Comparison of ENCODE assay signal across 20 cellular contexts in genomic region chr4:38007645-38008044, GRCh38. TPM values are rescaled to one million over a fixed set of nuclear protein-coding genes. Genes with fewer than 3 reads are reported as not detected.
DNase-seq lines count a peak whose midpoint lies in the region; ATAC-seq and TF ChIP-seq lines count a peak whose summit lies in the region.
"Had no signal": no experiment of that assay in that cellular context is flagged by ENCODE, and none has a peak within 500 bp of the region (broad histone marks: within the 10 kb centered on the region; RNA-seq: fewer than 3 reads in every experiment).

No MANE protein-coding gene starts in this region.

- H3K9me3 Mint-ChIP-seq in GM23338 (no peaks in the 10 kb centered on the region), WTC11 (no peaks in the 10 kb centered on the region), naive B cell (no peaks in the 10 kb centered on the region)
- H3K9me3 Mint-ChIP-seq: CD4-positive, CD25-positive, alpha-beta regulatory T cell had no signal

- H3K4me2 ChIP-seq in GM23338 (no peak overlapping the region), MM.1S (ENCODE audit: low read depth, low read length) (no peak overlapping the region)
- H3K4me2 ChIP-seq: A549, PC-9 had no signal

- H3K4me1 Mint-ChIP-seq in GM23338 (peaks cover 48% of the 10 kb centered on the region), WTC11 (peaks cover 47% of the 10 kb centered on the region), naive B cell (peaks cover 66 to 79% (median 66%) of the 10 kb centered on the region in 3 donors)

- ATAC-seq in GM23338, result no peak
- no peak for ATAC-seq in WTC11
- ATAC-seq in naive B cell (ENCODE audit: low read depth in 2 of 2), result no peak
- no peak for ATAC-seq in HG02571 (IDR thresholded peaks at IDR 0.05; ENCODE audit: unreplicated experiment)
- ATAC-seq: A549, K562 had no signal

- no peaks in the 10 kb centered on the region for H3K27me3 ChIP-seq in GM23338 (ENCODE audit: insufficient read depth)
- no peaks in the 10 kb centered on the region for H3K27me3 ChIP-seq in stomach smooth muscle (ENCODE audit: control insufficient read depth in 1 of 2, insufficient read depth in 2 of 2, low read length in 2 of 2)
- no peaks in the 10 kb centered on the region for H3K27me3 ChIP-seq in MM.1S (replicated peaks; ENCODE audit: insufficient read depth, low read length)
- H3K27me3 ChIP-seq: BE2C had no signal

- H3K9me3 ChIP-seq in stomach smooth muscle (ENCODE audit: control insufficient read depth in 2 of 2, low read length in 2 of 2), result no peaks in the 10 kb centered on the region
- H3K9me3 ChIP-seq in MM.1S (replicated peaks; ENCODE audit: insufficient read depth, low read length), result no peaks in the 10 kb centered on the region
- H3K9me3 ChIP-seq: A549, BE2C had no signal

- H4K20me1 ChIP-seq in GM23338 (replicated peaks; ENCODE audit: insufficient read depth) (peaks cover 9% of the 10 kb centered on the region; the same call in 1 of the 2 replicates), MM.1S (ENCODE audit: insufficient read depth, low read length) (no peaks in the 10 kb centered on the region)

- TF ChIP-seq CTCF in GM23338 (conservative IDR thresholded peaks at IDR 0.05; ENCODE audit: low read depth in 2 of 2), result no peak
- no peak for TF ChIP-seq CTCF in WTC11 (IDR thresholded peaks at IDR 0.05)
- TF ChIP-seq CTCF in MM.1S (IDR thresholded peaks at IDR 0.05; ENCODE audit: low read length), result no peak

- H3K9ac ChIP-seq in stomach smooth muscle (ENCODE audit: low read length in 2 of 2), result no peak overlapping the region
- H3K9ac ChIP-seq in MM.1S (ENCODE audit: low read length), result no peak overlapping the region

- H3K27ac ChIP-seq in GM23338 (ENCODE audit: low read depth), result no peak overlapping the region
- peak overlapping the region; percentile 12 for H3K27ac ChIP-seq in stomach smooth muscle (ENCODE audit: low read length)
- H3K27ac ChIP-seq in MM.1S (ENCODE audit: low read length), result no peak overlapping the region
- H3K27ac ChIP-seq: A549, PC-9, SK-N-MC had no signal

- POLR2A ChIA-PET in WTC11 (lab: Charles Lee), result no interaction called here

- H3K4me1 ChIP-seq in GM23338 (ENCODE audit: insufficient read depth) (peaks cover 34% of the 10 kb centered on the region), stomach smooth muscle (ENCODE audit: control insufficient read depth, insufficient read depth, low read length) (peaks cover 36% of the 10 kb centered on the region), MM.1S (ENCODE audit: low read length) (peaks cover 9% of the 10 kb centered on the region)
- H3K4me1 ChIP-seq: A549, BE2C had no signal

- peaks cover 76% of the 10 kb centered on the region for H3K79me2 ChIP-seq in GM23338 (replicated peaks; ENCODE audit: insufficient read depth)
- peaks cover 69% of the 10 kb centered on the region for H3K79me2 ChIP-seq in MM.1S (ENCODE audit: low read length)

- H3K36me3 ChIP-seq in GM23338 (ENCODE audit: insufficient read depth) (no peaks in the 10 kb centered on the region), stomach smooth muscle (ENCODE audit: control insufficient read depth in 2 of 2, insufficient read depth in 2 of 2, low read length in 2 of 2) (no peaks in the 10 kb centered on the region), MM.1S (replicated peaks; ENCODE audit: insufficient read depth, low read length) (no peaks in the 10 kb centered on the region)
- H3K36me3 ChIP-seq: BE2C had no signal

- H3K36me3 Mint-ChIP-seq in GM23338 (ENCODE audit: low read depth), result no peaks in the 10 kb centered on the region
- H3K36me3 Mint-ChIP-seq in WTC11, result no peaks in the 10 kb centered on the region
- H3K36me3 Mint-ChIP-seq in naive B cell, result peaks cover 0 to 7% of the 10 kb centered on the region in 2 donors

- no peaks in the 10 kb centered on the region for H3F3A ChIP-seq in GM23338 (replicated peaks; ENCODE audit: low read depth)
- no peaks in the 10 kb centered on the region for H3F3A ChIP-seq in MM.1S (ENCODE audit: insufficient read depth, low read length)

- H2AFZ ChIP-seq in GM23338 (no peak overlapping the region), MM.1S (ENCODE audit: low read length) (no peak overlapping the region)
- H2AFZ ChIP-seq: PC-9 had no signal

- H3K9me2 ChIP-seq in GM23338 (ENCODE audit: insufficient read depth), result no peaks in the 10 kb centered on the region
- H3K9me2 ChIP-seq in MM.1S (replicated peaks; ENCODE audit: insufficient read depth, low read length), result no peaks in the 10 kb centered on the region

- CTCF ChIA-PET in WTC11 (lab: Charles Lee), result interaction anchor here (0.6 kb wide), 1 partner anchor 657 kb away, joined by 4 read pairs; no protein-coding TSS in a partner anchor

- DNase-seq in GM23338 (ENCODE audit: low spot score) (no peak), WTC11 (ENCODE audit: low spot score) (no peak), naive B cell (no peak), NCI-H128 (lab: John Stamatoyannopoulos, UW; ENCODE audit: unreplicated experiment) (no peak), MM.1S (no peak)
- DNase-seq: BE2C; CD4-positive, CD25-positive, alpha-beta regulatory T cell; NCI-H1092; NCI-H2029 treated with DMSO at 0.1 percent for 48 hours; NCI-H2171; NCI-H524 treated with DMSO at 0.1 percent for 48 hours; PC-9; RPMI8226; SHP77 treated with DMSO at 0.1 percent for 48 hours had no signal

- H3K27me3 Mint-ChIP-seq in GM23338 (ENCODE audit: insufficient read depth, low read depth, poor library complexity) (peaks cover 2% of the 10 kb centered on the region), WTC11 (ENCODE audit: low read depth) (no peaks in the 10 kb centered on the region), naive B cell (no peaks in the 10 kb centered on the region)
- H3K27me3 Mint-ChIP-seq: CD4-positive, CD25-positive, alpha-beta regulatory T cell had no signal

- H3K27ac Mint-ChIP-seq in GM23338 (peak overlapping the region; percentile 10; the same call in 1 of the 2 replicates), WTC11 (peak overlapping the region; percentile 45), naive B cell (peak overlapping the region in 4 of 6 donors; percentile 34 to 90 (median 46))
- H3K27ac Mint-ChIP-seq: CD4-positive, CD25-positive, alpha-beta regulatory T cell had no signal

- H3K4me3 Mint-ChIP-seq in GM23338 (no peak overlapping the region), WTC11 (no peak overlapping the region), naive B cell (no peak overlapping the region)
- H3K4me3 Mint-ChIP-seq: CD4-positive, CD25-positive, alpha-beta regulatory T cell had no signal

- H3K4me3 ChIP-seq in GM23338 (no peak overlapping the region), stomach smooth muscle (ENCODE audit: low read length in 2 of 2) (no peak overlapping the region), MM.1S (ENCODE audit: low read length) (no peak overlapping the region)
- H3K4me3 ChIP-seq: A549, K562, PC-9, SK-N-MC had no signal

TF ChIP-seq in GM23338, 12 proteins besides CTCF, POLR2A, EP300 and RAD21 (continues in another document):
- TF ChIP-seq EZH2 (IDR thresholded peaks at IDR 0.05; ENCODE audit: low read depth, unreplicated experiment), result no peak
- TF ChIP-seq ZNF114 (CRISPR knock-in tag; IDR thresholded peaks at IDR 0.05), result no peak
- TF ChIP-seq POLR2AphosphoS5 (IDR thresholded peaks at IDR 0.05; ENCODE audit: low read depth), result no peak
- TF ChIP-seq ETS1 (IDR thresholded peaks at IDR 0.05), result no peak
- TF ChIP-seq EZH2phosphoT487 (IDR thresholded peaks at IDR 0.05; ENCODE audit: unreplicated experiment), result no peak
- no peak for TF ChIP-seq STAT1 (IDR thresholded peaks at IDR 0.05; ENCODE audit: unreplicated experiment)
- no peak for TF ChIP-seq CREB1 (CRISPR knock-in tag; IDR thresholded peaks at IDR 0.05; ENCODE audit: low read depth)
- TF ChIP-seq ZNF331 (CRISPR knock-in tag; IDR thresholded peaks at IDR 0.05; ENCODE audit: low read depth), result no peak

TF ChIP-seq in WTC11, 78 proteins besides CTCF, POLR2A, EP300 and RAD21 (continues in another document):
- TF ChIP-seq MYBL2 (CRISPR knock-in tag; IDR thresholded peaks at IDR 0.05) (no peak), ETV6 (CRISPR knock-in tag; IDR thresholded peaks at IDR 0.05) (no peak), NFE2L1 (CRISPR knock-in tag; IDR thresholded peaks at IDR 0.05) (no peak), CREB1 (CRISPR knock-in tag; IDR thresholded peaks at IDR 0.05) (no peak), ZNF232 (CRISPR knock-in tag; IDR thresholded peaks at IDR 0.05) (no peak), MAX (CRISPR knock-in tag; IDR thresholded peaks at IDR 0.05) (no peak), STAT6 (CRISPR knock-in tag; conservative IDR thresholded peaks at IDR 0.05; ENCODE audit: low read depth) (no peak), ZNF263 (CRISPR knock-in tag; IDR thresholded peaks at IDR 0.05; ENCODE audit: low read depth) (no peak)

RNA-seq across cellular contexts. Expression of gene PTTG2, which starts 47.4 kb away (rescaled TPM):
- total RNA-seq in GM23338 (2014; rRNA removed; shearing (Covaris generic)), result not detected in 2 replicates
- polyA plus RNA-seq in GM23338 (2016; fragmentation: Nextera tagmentation; extraction: Ambion mirVana) (1.1 TPM in 1 of 2 replicates, not detected in the other), naive B cell (ENCODE audit: low read depth in 6 of 6) (1 to 10 TPM in 1 of 6 donors, under 1 TPM in 3, not detected in 2; 0.51 to 1.4 (median 0.84) TPM)
- 0.35 TPM in 1 of 3 replicates, not detected in the others for total RNA-seq in WTC11 (2021)
- total RNA-seq: H1, K562 had no signal
- polyA plus RNA-seq: A549; CD4-positive, CD25-positive, alpha-beta regulatory T cell; H1; K562 had no signal
